15 cellular contexts compared by ENCODE assay signal in the genomic region with DNA sequence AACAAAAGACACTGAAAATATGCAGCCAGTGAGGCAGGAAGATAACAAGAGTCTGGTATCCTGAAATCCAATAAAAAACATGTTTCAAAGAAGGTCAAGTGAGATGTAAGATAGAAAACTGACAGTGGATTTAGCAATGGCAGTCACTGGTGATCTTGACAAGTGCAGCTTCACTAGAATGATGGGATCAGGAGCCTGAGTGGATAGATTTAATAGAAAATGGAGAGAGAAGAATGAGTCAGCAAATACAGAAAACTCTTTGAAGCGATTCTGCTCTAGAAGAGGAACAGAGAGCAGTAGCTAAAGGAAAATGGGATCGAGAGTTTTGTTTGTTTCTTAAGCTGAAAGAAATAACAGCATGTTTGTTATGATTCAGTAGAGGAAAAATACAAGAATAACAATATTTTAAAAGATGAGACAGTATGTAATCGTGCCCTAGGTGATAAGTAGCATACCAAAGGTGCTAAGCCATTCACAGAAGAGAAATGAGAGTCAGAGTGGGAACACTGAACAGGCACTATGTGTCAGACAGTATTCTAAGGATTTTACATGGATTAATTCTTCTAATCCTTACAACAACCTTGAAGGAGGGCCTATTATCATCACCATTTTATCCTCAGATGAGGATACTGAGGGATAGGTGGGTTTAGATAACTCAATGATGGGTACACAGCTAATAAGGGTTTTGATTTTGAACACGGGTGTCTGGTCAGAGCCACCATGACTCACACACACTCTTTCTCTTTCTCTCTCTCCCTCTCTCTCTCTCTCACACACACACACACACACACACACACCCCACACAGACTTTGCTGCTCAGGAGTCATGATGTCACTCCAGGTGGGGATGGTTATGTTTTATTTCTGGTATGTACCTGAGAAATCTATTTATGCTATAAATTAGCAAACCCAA. TPM values are rescaled to one million over a fixed set of nuclear protein-coding genes. Genes with fewer than 3 reads are reported as not detected.
DNase-seq lines count a peak whose midpoint lies in the region; ATAC-seq and TF ChIP-seq lines count a peak whose summit lies in the region.
"Had no signal": no experiment of that assay in that cellular context is flagged by ENCODE, and none has a peak within 500 bp of the region (broad histone marks: within the 10 kb centered on the region; RNA-seq: fewer than 3 reads in every experiment).

No MANE protein-coding gene starts in this region.

- no peak for TF ChIP-seq POLR2A in esophagus muscularis mucosa (IDR thresholded peaks at IDR 0.05; ENCODE audit: low read depth)

- intact Hi-C loops in activated T-helper 2 cell treated with anti-CD3 and anti-CD28 coated beads, Interferon-gamma antibody, Interleukin-2, Interleukin-4, amounts not matched to agents 10 μg/mL and 5 μg/mL and 100 μg/mL, durations not matched to agents 14 hours and 24 hours and 36 hours (cut with micrococcal nuclease) = no loop called here
- intact Hi-C loops in natural killer cell (cut with micrococcal nuclease) = no loop called here
- intact Hi-C loops in posterior vena cava (cut with DNase I) = no loop called here
- intact Hi-C loops in esophagus muscularis mucosa (cut with DNase I) = no loop called here

- TF ChIP-seq EP300 in esophagus muscularis mucosa (IDR thresholded peaks at IDR 0.05) = no peak

- peaks cover 8% of the 10 kb centered on the region for H3K4me1 Mint-ChIP-seq in activated T-helper 2 cell treated with anti-CD3 and anti-CD28 coated beads, Interferon-gamma antibody, Interleukin-2, Interleukin-4, amounts not matched to agents 10 μg/mL and 5 μg/mL and 100 μg/mL, durations not matched to agents 14 hours and 24 hours and 36 hours (ENCODE audit: low read depth)
- H3K4me1 Mint-ChIP-seq in natural killer cell = peaks cover 7 to 11% of the 10 kb centered on the region in 2 donors
- H3K4me1 Mint-ChIP-seq: WTC11 had no signal

- H3K4me3 ChIP-seq in esophagus muscularis mucosa = no peak overlapping the region
- H3K4me3 ChIP-seq: BLaER1, right atrium auricular region, stomach had no signal

- DNase-seq in GM13976 (ENCODE audit: low spot score) (peak; percentile 6), natural killer cell (no peak), posterior vena cava (ENCODE audit: low spot score) (no peak), esophagus muscularis mucosa (ENCODE audit: extremely low spot score) (no peak), NCI-H2029 treated with DMSO at 0.1 percent for 48 hours (lab: John Stamatoyannopoulos, UW) (no peak)
- no peak for DNase-seq in activated T-helper 2 cell treated with anti-CD3 and anti-CD28 coated beads, Interferon-gamma antibody, Interleukin-2, Interleukin-4, amounts not matched to agents 10 μg/mL and 5 μg/mL and 100 μg/mL, durations not matched to agents 14 hours and 24 hours and 36 hours (ENCODE audit: low spot score)
- DNase-seq: anterior cingulate cortex, kidney, NCI-H1694 treated with DMSO at 0.1 percent for 48 hours, stomach had no signal

- WGBS in esophagus muscularis mucosa = 78% methylated on average over 4 of the region's 4 CpGs

- H3K36me3 ChIP-seq in esophagus muscularis mucosa = peaks cover 8 to 57% (median 33%) of the 10 kb centered on the region in 4 donors

- H3K4me1 ChIP-seq in esophagus muscularis mucosa = no peaks in the 10 kb centered on the region
- H3K4me1 ChIP-seq: BLaER1, right atrium auricular region, stomach had no signal

- H3K27me3 Mint-ChIP-seq in activated T-helper 2 cell treated with anti-CD3 and anti-CD28 coated beads, Interferon-gamma antibody, Interleukin-2, Interleukin-4, amounts not matched to agents 10 μg/mL and 5 μg/mL and 100 μg/mL, durations not matched to agents 14 hours and 24 hours and 36 hours (ENCODE audit: low read depth) = no peaks in the 10 kb centered on the region
- no peaks in the 10 kb centered on the region for H3K27me3 Mint-ChIP-seq in natural killer cell (ENCODE audit: low read depth in 2 of 2)

- peaks cover 64% of the 10 kb centered on the region for H3K36me3 Mint-ChIP-seq in activated T-helper 2 cell treated with anti-CD3 and anti-CD28 coated beads, Interferon-gamma antibody, Interleukin-2, Interleukin-4, amounts not matched to agents 10 μg/mL and 5 μg/mL and 100 μg/mL, durations not matched to agents 14 hours and 24 hours and 36 hours (ENCODE audit: low read depth)
- peaks cover 8% of the 10 kb centered on the region for H3K36me3 Mint-ChIP-seq in natural killer cell

- H3K27ac Mint-ChIP-seq in activated T-helper 2 cell treated with anti-CD3 and anti-CD28 coated beads, Interferon-gamma antibody, Interleukin-2, Interleukin-4, amounts not matched to agents 10 μg/mL and 5 μg/mL and 100 μg/mL, durations not matched to agents 14 hours and 24 hours and 36 hours = peak overlapping the region; percentile 18
- H3K27ac Mint-ChIP-seq in natural killer cell = peak overlapping the region in 1 of 2 donors; percentile 44
- H3K27ac Mint-ChIP-seq: WTC11 had no signal

- ATAC-seq in HG02610 (IDR thresholded peaks at IDR 0.05; ENCODE audit: unreplicated experiment) = peak; percentile 60
- peak in 2 of 3 donors; percentile 35 to 42 for ATAC-seq in natural killer cell
- ATAC-seq in HG03521 (IDR thresholded peaks at IDR 0.05; ENCODE audit: unreplicated experiment) = no peak
- ATAC-seq: WTC11 had no signal

- no peak overlapping the region for H3K27ac ChIP-seq in esophagus muscularis mucosa (replicated peaks in 1 of 4)
- H3K27ac ChIP-seq: BLaER1, right atrium auricular region, stomach had no signal

- no peak overlapping the region for H3K4me3 Mint-ChIP-seq in activated T-helper 2 cell treated with anti-CD3 and anti-CD28 coated beads, Interferon-gamma antibody, Interleukin-2, Interleukin-4, amounts not matched to agents 10 μg/mL and 5 μg/mL and 100 μg/mL, durations not matched to agents 14 hours and 24 hours and 36 hours (ENCODE audit: low read depth)
- no peak overlapping the region for H3K4me3 Mint-ChIP-seq in natural killer cell
- H3K4me3 Mint-ChIP-seq: WTC11 had no signal

- no peaks in the 10 kb centered on the region for H3K9me3 ChIP-seq in esophagus muscularis mucosa
- H3K9me3 ChIP-seq: right atrium auricular region, stomach had no signal

- H3K27me3 ChIP-seq in esophagus muscularis mucosa = no peaks in the 10 kb centered on the region
- H3K27me3 ChIP-seq: BLaER1, right atrium auricular region, stomach had no signal

- in situ Hi-C loops in GM13976 (cut with MboI; ENCODE audit: low sequenced_read_pairs, unreplicated experiment) = no loop called here

- H3K9me3 Mint-ChIP-seq in activated T-helper 2 cell treated with anti-CD3 and anti-CD28 coated beads, Interferon-gamma antibody, Interleukin-2, Interleukin-4, amounts not matched to agents 10 μg/mL and 5 μg/mL and 100 μg/mL, durations not matched to agents 14 hours and 24 hours and 36 hours = no peaks in the 10 kb centered on the region
- no peaks in the 10 kb centered on the region for H3K9me3 Mint-ChIP-seq in natural killer cell

- TF ChIP-seq CTCF in GM13976 (IDR thresholded peaks at IDR 0.05; ENCODE audit: borderline replicate concordance, control extremely low read depth, extremely low read depth, insufficient read depth, missing control alignments) (no peak), natural killer cell (IDR thresholded peaks at IDR 0.05) (no peak), esophagus muscularis mucosa (IDR thresholded peaks at IDR 0.05) (no peak)

RNA-seq across cellular contexts. Expression of a gene that starts 36.3 kb away (rescaled TPM):
- 45.8 and 47.4 TPM in 2 replicates for total RNA-seq in activated T-helper 2 cell treated with anti-CD3 and anti-CD28 coated beads, Interferon-gamma antibody, Interleukin-2, Interleukin-4, amounts not matched to agents 10 μg/mL and 5 μg/mL and 100 μg/mL, durations not matched to agents 14 hours and 24 hours and 36 hours
- total RNA-seq in natural killer cell (10 to 100 TPM; 42.1 to 45.2 (median 43.8) TPM), posterior vena cava (10 to 100 TPM; 15.2 to 15.9 TPM), esophagus muscularis mucosa (10 to 100 TPM in 3 of 4 donors, 1 to 10 TPM in 1; 9.9 to 12.9 (median 11.2) TPM)

RNA-seq across cellular contexts. Expression of a gene that starts 36.4 kb away (rescaled TPM):
- total RNA-seq in activated T-helper 2 cell treated with anti-CD3 and anti-CD28 coated beads, Interferon-gamma antibody, Interleukin-2, Interleukin-4, amounts not matched to agents 10 μg/mL and 5 μg/mL and 100 μg/mL, durations not matched to agents 14 hours and 24 hours and 36 hours = 19.4 and 20.7 TPM in 2 replicates
- 10 to 100 TPM; 47.7 to 55.6 (median 52.6) TPM for total RNA-seq in natural killer cell
- total RNA-seq in posterior vena cava = 10 to 100 TPM; 11.8 to 14.8 TPM
- 10 to 100 TPM; 16.2 to 20.8 (median 18.0) TPM for total RNA-seq in esophagus muscularis mucosa

RNA-seq across cellular contexts. Expression of a gene that starts 54.9 kb away (rescaled TPM):
- not detected in 2 replicates for total RNA-seq in activated T-helper 2 cell treated with anti-CD3 and anti-CD28 coated beads, Interferon-gamma antibody, Interleukin-2, Interleukin-4, amounts not matched to agents 10 μg/mL and 5 μg/mL and 100 μg/mL, durations not matched to agents 14 hours and 24 hours and 36 hours
- total RNA-seq in natural killer cell (not detected), posterior vena cava (not detected), esophagus muscularis mucosa (not detected)
- total RNA-seq: kidney, right atrium auricular region, stomach, WTC11 had no signal

RNA-seq across cellular contexts. Expression of a gene that starts 56.2 kb away (rescaled TPM):
- total RNA-seq in activated T-helper 2 cell treated with anti-CD3 and anti-CD28 coated beads, Interferon-gamma antibody, Interleukin-2, Interleukin-4, amounts not matched to agents 10 μg/mL and 5 μg/mL and 100 μg/mL, durations not matched to agents 14 hours and 24 hours and 36 hours = 0.05 TPM in 1 of 2 replicates, not detected in the other
- total RNA-seq in natural killer cell = under 1 TPM; 0.26 to 0.55 (median 0.32) TPM
- under 1 TPM in 1 of 2 donors, not detected in 1; 0.05 TPM for total RNA-seq in posterior vena cava
- total RNA-seq in esophagus muscularis mucosa = under 1 TPM in 3 of 4 donors, not detected in 1; 0.17 to 0.40 (median 0.32) TPM
